Comparison of ENCODE assay signal across 13 cellular contexts in the genomic region with DNA sequence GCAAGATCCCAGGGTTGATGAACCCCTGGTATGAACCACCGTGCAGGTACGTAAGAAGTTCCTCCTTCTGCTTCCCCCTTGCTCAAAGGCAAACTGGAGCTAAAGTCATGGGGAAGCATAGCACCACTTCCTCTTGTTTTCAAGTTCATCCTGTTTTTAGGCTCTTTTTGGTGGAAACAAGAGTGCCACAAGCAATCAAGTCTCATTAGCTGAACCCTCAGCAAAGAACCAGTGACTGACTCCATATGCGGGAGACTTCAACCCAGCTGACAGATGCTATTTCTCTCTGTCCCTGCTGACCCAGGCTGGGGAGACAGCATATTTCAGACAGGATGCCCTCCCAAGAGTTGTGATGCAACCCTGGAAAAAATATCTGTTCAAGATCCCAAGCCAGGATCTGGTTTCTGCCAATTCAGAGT. TPM values are rescaled to one million over a fixed set of nuclear protein-coding genes. Genes with fewer than 3 reads are reported as not detected.
DNase-seq lines count a peak whose midpoint lies in the region; ATAC-seq and TF ChIP-seq lines count a peak whose summit lies in the region.
"Had no signal": no experiment of that assay in that cellular context is flagged by ENCODE, and none has a peak within 500 bp of the region (broad histone marks: within the 10 kb centered on the region; RNA-seq: fewer than 3 reads in every experiment).

No MANE protein-coding gene starts in this region.

- no peak for TF ChIP-seq POLR2A in suprapubic skin (IDR thresholded peaks at IDR 0.05)

- H3K36me3 ChIP-seq in right atrium auricular region (no peaks in the 10 kb centered on the region), suprapubic skin (no peaks in the 10 kb centered on the region)

- ATAC-seq in Right ventricle myocardium inferior (peak; percentile 84), T-helper 17 cell (no peak), naive B cell (ENCODE audit: low read depth in 2 of 2) (peak; percentile 68 to 71)
- ATAC-seq: GM12878 had no signal

- TF ChIP-seq CTCF in right atrium auricular region (IDR thresholded peaks at IDR 0.05), result no peak
- TF ChIP-seq CTCF in suprapubic skin (IDR thresholded peaks at IDR 0.05), result no peak

- H3K4me1 Mint-ChIP-seq in T-helper 17 cell (peaks cover 50% of the 10 kb centered on the region), naive B cell (peaks cover 43 to 89% (median 67%) of the 10 kb centered on the region in 3 donors)
- H3K4me1 Mint-ChIP-seq: mesothelial cell of epicardium had no signal

- no peaks in the 10 kb centered on the region for H3K9me3 ChIP-seq in right atrium auricular region
- H3K9me3 ChIP-seq in T-helper 17 cell (ENCODE audit: control insufficient read depth, low read length, poor library complexity, severe bottlenecking), result no peaks in the 10 kb centered on the region
- H3K9me3 ChIP-seq in suprapubic skin, result no peaks in the 10 kb centered on the region

- peak overlapping the region; percentile 79 for H3K27ac Mint-ChIP-seq in T-helper 17 cell
- H3K27ac Mint-ChIP-seq in naive B cell, result peak overlapping the region; percentile 51 to 94 (median 74)
- H3K27ac Mint-ChIP-seq: activated T-helper 1 cell treated with anti-CD3 and anti-CD28 coated beads, Interleukin-12 subunit alpha, Interleukin-12 subunit beta, Interleukin-2, Interleukin-4 antibody, amounts not matched to agents 30 ng/mL and 10 ng/mL and 1 ng/mL, durations not matched to agents 14 hours and 24 hours and 36 hours; mesothelial cell of epicardium had no signal

- DNase-seq in Right ventricle myocardium inferior (ENCODE audit: missing footprints) (no peak), right atrium auricular region (ENCODE audit: low spot score) (no peak), T-helper 17 cell (no peak), naive B cell (no peak), NCI-H345 treated with DMSO at 0.1 percent for 48 hours (lab: John Stamatoyannopoulos, UW; ENCODE audit: unreplicated experiment) (no peak), NCI-H1048 (lab: John Stamatoyannopoulos, UW) (no peak), suprapubic skin (ENCODE audit: low spot score in 2 of 2) (no peak)
- no peak for DNase-seq in central memory CD4-positive, alpha-beta T cell
- DNase-seq: foreskin melanocyte, NCI-H526 treated with DMSO at 0.1 percent for 48 hours had no signal

- H3K27ac ChIP-seq in right atrium auricular region (peak overlapping the region in 1 of 2 donors; percentile 9), suprapubic skin (no peak overlapping the region)

- H3K27me3 ChIP-seq in right atrium auricular region (no peaks in the 10 kb centered on the region), suprapubic skin (no peaks in the 10 kb centered on the region)

- H3K27me3 Mint-ChIP-seq in T-helper 17 cell, result no peaks in the 10 kb centered on the region
- no peaks in the 10 kb centered on the region for H3K27me3 Mint-ChIP-seq in naive B cell

- no peak overlapping the region for H3K4me3 ChIP-seq in right atrium auricular region
- H3K4me3 ChIP-seq in suprapubic skin, result no peak overlapping the region
- H3K4me3 ChIP-seq: GM12878 had no signal

- WGBS in suprapubic skin, result 77% methylated on average over 3 of the region's 3 CpGs

- H3K9me3 Mint-ChIP-seq in naive B cell, result no peaks in the 10 kb centered on the region
- H3K9me3 Mint-ChIP-seq: activated T-helper 1 cell treated with anti-CD3 and anti-CD28 coated beads, Interleukin-12 subunit alpha, Interleukin-12 subunit beta, Interleukin-2, Interleukin-4 antibody, amounts not matched to agents 30 ng/mL and 10 ng/mL and 1 ng/mL, durations not matched to agents 14 hours and 24 hours and 36 hours; mesothelial cell of epicardium had no signal

- H3K36me3 Mint-ChIP-seq in T-helper 17 cell (ENCODE audit: low read depth), result peaks cover 3% of the 10 kb centered on the region
- peaks cover 5 to 15% of the 10 kb centered on the region in 2 donors for H3K36me3 Mint-ChIP-seq in naive B cell
- H3K36me3 Mint-ChIP-seq: mesothelial cell of epicardium had no signal

- H3K4me1 ChIP-seq in right atrium auricular region (peaks cover 0 to 10% of the 10 kb centered on the region in 2 donors), suprapubic skin (no peaks in the 10 kb centered on the region)

- H3K4me3 Mint-ChIP-seq in T-helper 17 cell, result no peak overlapping the region
- peak overlapping the region in 6 of 8 donors; percentile 21 to 66 (median 48) for H3K4me3 Mint-ChIP-seq in naive B cell
- H3K4me3 Mint-ChIP-seq: activated T-helper 1 cell treated with anti-CD3 and anti-CD28 coated beads, Interleukin-12 subunit alpha, Interleukin-12 subunit beta, Interleukin-2, Interleukin-4 antibody, amounts not matched to agents 30 ng/mL and 10 ng/mL and 1 ng/mL, durations not matched to agents 14 hours and 24 hours and 36 hours; mesothelial cell of epicardium had no signal

- intact Hi-C loops in Right ventricle myocardium inferior (cut with DNase I), result no loop called here

- no peak for TF ChIP-seq EP300 in suprapubic skin (IDR thresholded peaks at IDR 0.05)

RNA-seq across cellular contexts. Expression of gene BCL2, which starts 47.7 kb away (rescaled TPM):
- total RNA-seq in Right ventricle myocardium inferior (7.4 TPM), right atrium auricular region (1 to 10 TPM; 6.5 to 8.0 TPM), T-helper 17 cell (100 to 1,000 TPM; 134 to 136 TPM), suprapubic skin (10 to 100 TPM; 10.7 to 37.3 (median 24.2) TPM)
- 10 to 100 TPM; 11.8 to 43.0 (median 30.1) TPM for polyA plus RNA-seq in naive B cell (ENCODE audit: low read depth in 6 of 6)
